Comparison of ENCODE assay signal across 23 cellular contexts in genomic region chrX:109940411-109940810, GRCh38.
"Had no signal": no experiment of that assay in that cellular context is flagged by ENCODE, and none has a peak within 500 bp of the region (broad histone marks: within the 10 kb centered on the region; RNA-seq: fewer than 3 reads in every experiment).

No MANE protein-coding gene starts in this region.

- H3K79me2 ChIP-seq: hepatocyte, parathyroid adenoma had no signal

- H3K4me1 ChIP-seq: esophagus muscularis mucosa, foreskin keratinocyte, gastroesophageal sphincter, heart left ventricle, left lung, neural progenitor cell, right lobe of liver, testis, tibial artery had no signal

- H3K27ac ChIP-seq: coronary artery, esophagus muscularis mucosa, foreskin keratinocyte, gastroesophageal sphincter, heart left ventricle, hepatocyte, left lung, neural progenitor cell, parathyroid adenoma, right lobe of liver, testis, tibial artery had no signal

- H3K9me3 ChIP-seq: esophagus muscularis mucosa, gastroesophageal sphincter, heart left ventricle, left lung, mucosa of descending colon, right lobe of liver, testis, tibial artery had no signal

- DNase-seq: dermis blood vessel endothelial cell; effector memory CD4-positive, alpha-beta T cell; foreskin keratinocyte; heart left ventricle; kidney; left cardiac atrium; left lung; mesenchymal stem cell; mucosa of descending colon; naive thymus-derived CD4-positive, alpha-beta T cell; right lobe of liver; stimulated activated CD4-positive, alpha-beta T cell treated with anti-CD3 and anti-CD28 coated beads, Interleukin-4, amount 100 ng/mL, for 4 hours; stimulated activated naive CD8-positive, alpha-beta T cell treated with anti-CD3 and anti-CD28 coated beads, Interleukin-15, Interleukin-2, amounts not matched to agents 100 U/mL and 50 U/mL, for 24 hours; substantia nigra; testis; tibial artery had no signal

- H3K4me3 ChIP-seq: coronary artery, esophagus muscularis mucosa, gastroesophageal sphincter, heart left ventricle, hepatocyte, left lung, mucosa of descending colon, neural progenitor cell, right lobe of liver, testis, tibial artery had no signal

- H2AFZ ChIP-seq: hepatocyte, neural progenitor cell, parathyroid adenoma had no signal

- H3K27me3 ChIP-seq: esophagus muscularis mucosa, foreskin keratinocyte, gastroesophageal sphincter, hepatocyte, neural progenitor cell, testis, tibial artery had no signal

- H3K9ac ChIP-seq: neural progenitor cell, parathyroid adenoma had no signal

- H3K4me2 ChIP-seq: hepatocyte, neural progenitor cell had no signal

- ATAC-seq: foreskin keratinocyte; gastroesophageal sphincter; heart left ventricle; left cardiac atrium; mucosa of descending colon; naive thymus-derived CD4-positive, alpha-beta T cell; right lobe of liver; stimulated activated memory B cell treated with anti-CD40 and anti-IgM and Interleukin-4, amounts not matched to agents 10 μg/mL and 1 μg/mL and 100 μg/mL, for 72 hours; stimulated activated naive CD8-positive, alpha-beta T cell treated with anti-CD3 and anti-CD28 coated beads, Interleukin-15, Interleukin-2, amounts not matched to agents 100 U/mL and 50 U/mL, for 24 hours had no signal

- H3K36me3 ChIP-seq: esophagus muscularis mucosa, gastroesophageal sphincter, heart left ventricle, left lung, neural progenitor cell, right lobe of liver, tibial artery had no signal
